ENCODE assay signal across 17 cellular contexts in the genomic region with DNA sequence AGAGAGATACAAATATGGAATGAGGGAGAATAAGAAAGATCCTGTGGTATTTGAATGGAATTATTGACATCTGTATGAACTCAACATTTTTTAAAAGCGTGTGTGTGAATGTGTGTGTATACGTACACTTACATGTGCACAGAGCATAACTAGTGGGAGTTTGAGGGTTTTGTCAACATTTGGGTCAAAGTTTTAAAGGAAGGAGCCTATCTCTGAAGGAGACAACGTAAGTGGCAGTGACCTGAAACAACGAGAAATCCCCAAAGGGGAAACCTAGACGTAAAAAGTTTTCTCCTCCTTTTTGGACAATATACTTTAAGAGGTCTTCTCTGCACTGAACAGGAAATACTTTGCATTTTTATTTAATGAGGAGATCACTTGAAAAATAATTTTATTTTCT.
"Had no signal": no experiment of that assay in that cellular context is flagged by ENCODE, and none has a peak within 500 bp of the region (broad histone marks: within the 10 kb centered on the region; RNA-seq: fewer than 3 reads in every experiment).

No MANE protein-coding gene starts in this region.

- H3K27me3 ChIP-seq: breast epithelium, right lobe of liver, stomach, testis, upper lobe of left lung had no signal

- H3K4me1 ChIP-seq: breast epithelium, left ventricle myocardium inferior, psoas muscle, right lobe of liver, testis, upper lobe of left lung had no signal

- H3K9me3 ChIP-seq: breast epithelium, right lobe of liver, testis had no signal

- ATAC-seq: natural killer cell, psoas muscle, right lobe of liver had no signal

- H3K4me2 ChIP-seq: smooth muscle cell had no signal

- H3K36me3 ChIP-seq: breast epithelium, left ventricle myocardium inferior, right lobe of liver, stomach, upper lobe of left lung had no signal

- DNase-seq: activated CD4-positive, alpha-beta T cell treated with anti-CD3 and anti-CD28 coated beads, Interleukin-2, amount 10 ng/mL, durations not matched to agents 24 days and 14 days; activated naive CD4-positive, alpha-beta T cell; aorta; cerebellar nuclear complex; effector memory CD4-positive, alpha-beta T cell; foreskin melanocyte; left ventricle myocardium inferior; natural killer cell; nucleus accumbens; psoas muscle; right lobe of liver; stomach; T-helper 2 cell; testis; upper lobe of left lung had no signal

- H3K27ac ChIP-seq: breast epithelium, left ventricle myocardium inferior, psoas muscle, right lobe of liver, stomach, testis, upper lobe of left lung had no signal

- H3K4me3 ChIP-seq: breast epithelium, left ventricle myocardium inferior, psoas muscle, right lobe of liver, smooth muscle cell, stomach, testis, upper lobe of left lung had no signal
